ENCODE assay signal across 19 cellular contexts in the genomic region with DNA sequence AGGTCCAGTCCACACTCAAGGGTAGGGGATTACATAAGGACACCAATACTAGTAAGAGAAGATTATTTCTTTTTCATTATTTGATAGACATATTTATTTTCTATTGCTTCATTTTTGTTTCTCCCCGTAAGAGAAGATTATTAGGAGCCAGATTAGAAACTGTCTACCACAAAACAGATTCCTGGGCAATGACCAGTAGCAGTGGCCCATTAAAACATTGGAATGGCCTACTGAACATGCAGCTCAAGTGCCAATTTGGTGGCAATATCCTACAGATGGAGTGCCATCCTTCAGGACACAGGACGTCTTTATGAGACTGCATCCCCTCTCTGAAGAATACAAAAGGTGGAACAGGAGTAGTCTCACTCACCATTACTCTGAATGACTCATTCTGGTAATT. TPM values are rescaled to one million over a fixed set of nuclear protein-coding genes. Genes with fewer than 3 reads are reported as not detected.
DNase-seq lines count a peak whose midpoint lies in the region; ATAC-seq and FAIRE-seq lines count a peak whose summit lies in the region.
"Had no signal": no experiment of that assay in that cellular context is flagged by ENCODE, and none has a peak within 500 bp of the region (broad histone marks: within the 10 kb centered on the region; RNA-seq: fewer than 3 reads in every experiment).

No MANE protein-coding gene starts in this region.

- no peaks in the 10 kb centered on the region for H3K79me2 ChIP-seq in GM23248 (ENCODE audit: insufficient read depth)

- peak overlapping the region; percentile 68 for H3K4me2 ChIP-seq in GM23248 (ENCODE audit: unreplicated experiment)

- no peaks in the 10 kb centered on the region for H3K36me3 ChIP-seq in GM23248 (ENCODE audit: low read depth)

- no peaks in the 10 kb centered on the region for H3K9me3 ChIP-seq in GM23248 (ENCODE audit: low read depth)

- DNase-seq in GM23248: peak; percentile 43
- DNase-seq in M059J (ENCODE audit: low read depth): peak; percentile 55
- DNase-seq in epithelial cell of prostate (ENCODE audit: low read depth, low spot score): no peak
- DNase-seq in urothelium cell line (ENCODE audit: low spot score): no peak
- DNase-seq in OCI-M2 (lab: John Stamatoyannopoulos, UW; ENCODE audit: unreplicated experiment): no peak
- DNase-seq: AML-193, Kasumi-1, NCI-H1105 treated with DMSO at 0.1 percent for 48 hours, NCI-H1694 treated with DMSO at 0.1 percent for 48 hours, NCI-H2107, NCI-H510A treated with DMSO at 0.1 percent for 48 hours, NCI-H82, SW 1271 had no signal

- H3K27ac ChIP-seq in GM23248 (peak overlapping the region; percentile 58), epithelial cell of prostate (peak overlapping the region; percentile 60)
- H3K27ac ChIP-seq: C4-2B, HL-60 had no signal

- H3K9ac ChIP-seq in GM23248: no peak overlapping the region

- in situ Hi-C loops in GM23248 (cut with MboI): no loop called here

- ATAC-seq in HG03139 (IDR thresholded peaks at IDR 0.05; ENCODE audit: unreplicated experiment): no peak
- no peak for ATAC-seq in GM18861 (IDR thresholded peaks at IDR 0.05; ENCODE audit: unreplicated experiment)

- 62 to 68% methylated on average over 2 of the region's 2 CpGs for WGBS in GM23248 (ENCODE audit: low coverage in 1 of 2, low lambda C conversion rate in 2 of 2, missing lambda C conversion rate in 2 of 2), 2 experiments

- peaks cover 41% of the 10 kb centered on the region for H3K4me1 ChIP-seq in GM23248 (ENCODE audit: insufficient read depth)

- no peak overlapping the region for H2AFZ ChIP-seq in GM23248

- no peaks in the 10 kb centered on the region for H4K20me1 ChIP-seq in GM23248 (ENCODE audit: insufficient read depth)

- FAIRE-seq in urothelium cell line (lab: Jason Lieb, UNC): peak; percentile 17
- FAIRE-seq: D721Med had no signal

- no peaks in the 10 kb centered on the region for H3K9me2 ChIP-seq in GM23248 (ENCODE audit: insufficient read depth)

- no peak overlapping the region for H3K4me3 ChIP-seq in GM23248

- no peaks in the 10 kb centered on the region for H3K27me3 ChIP-seq in GM23248 (replicated peaks; ENCODE audit: insufficient read depth)

- peaks cover 39% of the 10 kb centered on the region; the same call in 1 of the 2 replicates for H3F3A ChIP-seq in GM23248 (ENCODE audit: insufficient read depth)

RNA-seq across cellular contexts. Expression of gene ARHGAP29, which starts 34.0 kb away (rescaled TPM):
- 114 and 120 TPM in 2 replicates for total RNA-seq in GM23248 (2014; rRNA removed; shearing (Covaris generic))
- polyA plus RNA-seq in GM23248 (2016; fragmentation: Nextera tagmentation; extraction: Ambion mirVana): 145 and 152 TPM in 2 replicates
- total RNA-seq in M059J (2014; rRNA removed; shearing (Covaris generic)): 37.2 and 55.9 TPM in 2 replicates
- polyA plus RNA-seq: IgD-negative memory B cell had no signal

Comparison
In these comparisons a context has a peak if more than half of its experiments do, and no peak if none do; other contexts are left out.
1. DNase-seq: peak in GM23248 (single experiment) and M059J (single experiment); none in epithelial cell of prostate (single experiment), urothelium cell line (single experiment) and OCI-M2 (single experiment).